8 cellular contexts compared by ENCODE assay signal in genomic region chr12:50283924-50284236, GRCh38. TPM values are rescaled to one million over a fixed set of nuclear protein-coding genes. Genes with fewer than 3 reads are reported as not detected.
DNase-seq lines count a peak whose midpoint lies in the region; ATAC-seq and TF ChIP-seq lines count a peak whose summit lies in the region.

No MANE protein-coding gene starts in this region.

- peak overlapping the region; percentile 87 to 96 (median 92) for H3K4me3 Mint-ChIP-seq in CD4-positive, alpha-beta memory T cell
- H3K4me3 Mint-ChIP-seq in GM23338 (peak overlapping the region; percentile 76), activated B cell treated with CpG ODN at 0.5 μM for 24 hours (peak overlapping the region; percentile 91)

- no peak for DNase-seq in CD4-positive, alpha-beta memory T cell
- DNase-seq in GM23338 (ENCODE audit: low spot score), result no peak
- no peak for DNase-seq in activated B cell treated with CpG ODN at 0.5 μM for 24 hours
- DNase-seq in heart left ventricle, result no peak
- DNase-seq in H4 (ENCODE audit: low spot score), result no peak
- no peak for DNase-seq in NCI-H526 treated with DMSO at 0.1 percent for 48 hours (lab: John Stamatoyannopoulos, UW)

- peak overlapping the region; percentile 50 for H3K9ac ChIP-seq in rectal smooth muscle tissue (ENCODE audit: low read length)

- TF ChIP-seq CTCF in GM23338 (conservative IDR thresholded peaks at IDR 0.05; ENCODE audit: low read depth in 2 of 2) (no peak), activated B cell treated with CpG ODN at 0.5 μM for 24 hours (IDR thresholded peaks at IDR 0.05) (no peak), heart left ventricle (IDR thresholded peaks at IDR 0.05) (no peak)

- H2AFZ ChIP-seq in GM23338, result peak overlapping the region; percentile 100

- no peaks in the 10 kb centered on the region for H3K36me3 ChIP-seq in CD4-positive, alpha-beta memory T cell (ENCODE audit: insufficient read depth, low read length)
- H3K36me3 ChIP-seq in GM23338 (ENCODE audit: insufficient read depth) (no peaks in the 10 kb centered on the region), heart left ventricle (no peaks in the 10 kb centered on the region), rectal smooth muscle tissue (ENCODE audit: control insufficient read depth, insufficient read depth, low read length) (no peaks in the 10 kb centered on the region)

- H3K4me1 Mint-ChIP-seq in CD4-positive, alpha-beta memory T cell, result peaks cover 9 to 18% (median 14%) of the 10 kb centered on the region in 4 donors
- H3K4me1 Mint-ChIP-seq in GM23338 (peaks cover 3% of the 10 kb centered on the region), activated B cell treated with CpG ODN at 0.5 μM for 24 hours (peaks cover 17% of the 10 kb centered on the region)

- WGBS in heart left ventricle, 4 donors, result 21 to 27% (median 24%) methylated on average over 6 of the region's 6 CpGs

- H3K4me1 ChIP-seq in CD4-positive, alpha-beta memory T cell (ENCODE audit: insufficient read depth, low read length), result peaks cover 17% of the 10 kb centered on the region
- peaks cover 11% of the 10 kb centered on the region for H3K4me1 ChIP-seq in GM23338 (ENCODE audit: insufficient read depth)
- peaks cover 0 to 35% (median 26%) of the 10 kb centered on the region in 12 donors for H3K4me1 ChIP-seq in heart left ventricle
- H3K4me1 ChIP-seq in rectal smooth muscle tissue (ENCODE audit: control insufficient read depth, insufficient read depth, low read length), result peaks cover 5% of the 10 kb centered on the region

- no peaks in the 10 kb centered on the region for H3K27me3 Mint-ChIP-seq in CD4-positive, alpha-beta memory T cell
- peaks cover 4% of the 10 kb centered on the region for H3K27me3 Mint-ChIP-seq in GM23338 (ENCODE audit: insufficient read depth, low read depth, poor library complexity)
- H3K27me3 Mint-ChIP-seq in activated B cell treated with CpG ODN at 0.5 μM for 24 hours, result no peaks in the 10 kb centered on the region

- no peaks in the 10 kb centered on the region for H3K9me3 ChIP-seq in CD4-positive, alpha-beta memory T cell (ENCODE audit: control insufficient read depth in 1 of 2, low read length in 2 of 2)
- H3K9me3 ChIP-seq in heart left ventricle, result no peaks in the 10 kb centered on the region

- H4K20me1 ChIP-seq in GM23338 (replicated peaks; ENCODE audit: insufficient read depth), result no peaks in the 10 kb centered on the region

- CTCF ChIA-PET in CD4-positive, alpha-beta memory T cell (lab: Charles Lee; ENCODE audit: partially characterized antibody), result interaction anchor here (0.5 to 3.5 kb wide), 14 partner anchors 10 to 1057 kb away, joined by 3 to 19 read pairs (median 4); partner anchors contain the start of genes COX14, SMARCD1 and TMBIM6
- CTCF ChIA-PET in activated B cell treated with CpG ODN at 0.5 μM for 24 hours (lab: Charles Lee), result interaction anchor here (0.8 kb wide), 1 partner anchor 108 kb away, joined by 4 read pairs; no protein-coding TSS in a partner anchor

- H3K79me2 ChIP-seq in GM23338 (replicated peaks; ENCODE audit: insufficient read depth), result no peaks in the 10 kb centered on the region

- POLR2A ChIA-PET in CD4-positive, alpha-beta memory T cell (lab: Charles Lee; ENCODE audit: partially characterized antibody), result interaction anchor here (0.9 to 2.7 kb wide), 13 partner anchors 10 to 1096 kb away, joined by 3 to 25 read pairs (median 4); partner anchors contain the start of genes CERS5, COX14 and SMARCD1
- POLR2A ChIA-PET in activated B cell treated with CpG ODN at 0.5 μM for 24 hours (lab: Charles Lee), result interaction anchor here (0.5 to 1.5 kb wide), 11 partner anchors 30 to 1153 kb away, joined by 3 to 9 read pairs (median 3); partner anchors contain the start of genes PRPF40B, SMARCD1 and TUBA1B

- TF ChIP-seq POLR2A in heart left ventricle (IDR thresholded peaks at IDR 0.05), result no peak

- H3K27ac Mint-ChIP-seq in CD4-positive, alpha-beta memory T cell, result peak overlapping the region; percentile 38 to 93 (median 85)
- H3K27ac Mint-ChIP-seq in GM23338 (no peak overlapping the region), activated B cell treated with CpG ODN at 0.5 μM for 24 hours (peak overlapping the region; percentile 71)

- no peaks in the 10 kb centered on the region for H3K27me3 ChIP-seq in CD4-positive, alpha-beta memory T cell (ENCODE audit: insufficient read depth, low read length)
- H3K27me3 ChIP-seq in GM23338 (ENCODE audit: insufficient read depth) (peaks cover 12% of the 10 kb centered on the region; the same call in 1 of the 2 replicates), heart left ventricle (no peaks in the 10 kb centered on the region), rectal smooth muscle tissue (ENCODE audit: control insufficient read depth, insufficient read depth, low read length) (no peaks in the 10 kb centered on the region)

- peak overlapping the region; percentile 38 to 58 for H3K4me3 ChIP-seq in CD4-positive, alpha-beta memory T cell (ENCODE audit: low read length in 2 of 2)
- H3K4me3 ChIP-seq in GM23338, result peak overlapping the region; percentile 80
- peak overlapping the region; percentile 73 to 99 (median 90) for H3K4me3 ChIP-seq in heart left ventricle
- H3K4me3 ChIP-seq in rectal smooth muscle tissue (ENCODE audit: low read length), result peak overlapping the region; percentile 96

- H3K4me2 ChIP-seq in GM23338, result peak overlapping the region; percentile 87

- intact Hi-C loops in CD4-positive, alpha-beta memory T cell (cut with micrococcal nuclease), result loop anchor here (1.0 to 5.0 kb wide), 5 partner anchors 63 to 1668 kb away; partner anchors contain the start of genes ACVR1B and LARP4
- intact Hi-C loops in activated B cell treated with CpG ODN at 0.5 μM for 24 hours (cut with micrococcal nuclease) (loop anchor here (2.0 to 10.0 kb wide), 4 partner anchors 27 to 119 kb away; partner anchors contain the start of genes CERS5 and LARP4), heart left ventricle (cut with DNase I) (loop anchor here in 6 of 10 donors (2.0 to 10.0 kb wide), 4 partner anchors 59 to 72 kb away; no protein-coding TSS in a partner anchor)

- no peak; the same call in 1 of the 3 replicates for ATAC-seq in GM23338
- no peak for ATAC-seq in activated B cell treated with CpG ODN at 0.5 μM for 24 hours (ENCODE audit: low read depth)
- peak in 3 of 4 donors; percentile 19 to 43 (median 38) for ATAC-seq in heart left ventricle
- ATAC-seq in HG03571 (IDR thresholded peaks at IDR 0.05; ENCODE audit: unreplicated experiment), result no peak

- H3K9me2 ChIP-seq in GM23338 (ENCODE audit: insufficient read depth), result no peaks in the 10 kb centered on the region

- peak overlapping the region; percentile 70 for H3K27ac ChIP-seq in CD4-positive, alpha-beta memory T cell (ENCODE audit: low read depth, low read length)
- H3K27ac ChIP-seq in GM23338 (ENCODE audit: low read depth) (no peak overlapping the region), heart left ventricle (peak overlapping the region in 11 of 12 donors; percentile 80 to 91 (median 88)), rectal smooth muscle tissue (ENCODE audit: low read depth, low read length) (peak overlapping the region; percentile 81)

- H3K9me3 Mint-ChIP-seq in CD4-positive, alpha-beta memory T cell, result no peaks in the 10 kb centered on the region
- H3K9me3 Mint-ChIP-seq in GM23338 (no peaks in the 10 kb centered on the region; the same call in 2 of the 3 replicates), activated B cell treated with CpG ODN at 0.5 μM for 24 hours (no peaks in the 10 kb centered on the region)

- H3F3A ChIP-seq in GM23338 (replicated peaks; ENCODE audit: low read depth), result peaks cover 6% of the 10 kb centered on the region; the same call in 1 of the 2 replicates

- no peaks in the 10 kb centered on the region for H3K36me3 Mint-ChIP-seq in CD4-positive, alpha-beta memory T cell
- H3K36me3 Mint-ChIP-seq in GM23338 (ENCODE audit: low read depth) (no peaks in the 10 kb centered on the region), activated B cell treated with CpG ODN at 0.5 μM for 24 hours (ENCODE audit: low read depth) (no peaks in the 10 kb centered on the region)

RNA-seq across cellular contexts. Expression of gene LIMA1, which starts 0.6 kb away (rescaled TPM):
- 10 to 100 TPM; 11.5 to 14.9 TPM for total RNA-seq in CD4-positive, alpha-beta memory T cell
- polyA plus RNA-seq in CD4-positive, alpha-beta memory T cell, result 10 to 100 TPM in 1 of 2 donors, 1 to 10 TPM in 1; 4.9 to 12.6 TPM
- total RNA-seq in GM23338 (2014; rRNA removed; shearing (Covaris generic)), result 26.3 and 29.6 TPM in 2 replicates
- polyA plus RNA-seq in GM23338 (2016; fragmentation: Nextera tagmentation; extraction: Ambion mirVana) (24.7 and 27.7 TPM in 2 replicates), heart left ventricle (10 to 100 TPM; 11.6 to 13.1 TPM)
- total RNA-seq in activated B cell treated with CpG ODN at 0.5 μM for 24 hours (5.7 and 6.7 TPM in 2 replicates), heart left ventricle (10 to 100 TPM; 12.7 to 38.8 (median 14.8) TPM)
- total RNA-seq in H4 (2014; rRNA removed; shearing (Covaris generic)), result 97.1 and 109 TPM in 2 replicates

Comparison
In these comparisons a context has a peak if more than half of its experiments do, and no peak if none do; other contexts are left out.
1. ATAC-seq: peak in heart left ventricle (3 of 4); none in GM23338 (single experiment), activated B cell treated with CpG ODN at 0.5 μM for 24 hours (single experiment) and HG03571 (single experiment).
2. Peak in every context shown above with its lines, with median percentiles within 50 percentile points of each other: H3K4me3 ChIP-seq and H3K4me3 Mint-ChIP-seq.